Comparison of ENCODE assay signal across 8 cellular contexts in genomic region chr12:105107497-105108371, GRCh38. TPM values are rescaled to one million over a fixed set of nuclear protein-coding genes. Genes with fewer than 3 reads are reported as not detected.
DNase-seq lines count a peak whose midpoint lies in the region; ATAC-seq, FAIRE-seq and TF ChIP-seq lines count a peak whose summit lies in the region.

TSS of gene WASHC4 (plus strand) at chr12:105107731. CDS start at chr12:105107801, 70 bp downstream.

- TF ChIP-seq CTCF in AG04450 (IDR thresholded peaks at IDR 0.05; ENCODE audit: low read depth, low read length), result no peak
- no peak for TF ChIP-seq CTCF in WERI-Rb-1 (IDR thresholded peaks at IDR 0.05; ENCODE audit: low read depth, low read length)
- TF ChIP-seq CTCF in breast epithelium (IDR thresholded peaks at IDR 0.05), result peak in 1 of 3 donors; percentile 6

- CTCF ChIA-PET in AG04450 (lab: Charles Lee), result no interaction called here

- peak within 1 kb of the TSS; percentile 81 for H3K27ac ChIP-seq in AG04450 (ENCODE audit: low read depth, low read length)
- peak within 1 kb of the TSS; percentile 61 for H3K27ac ChIP-seq in WERI-Rb-1
- peak within 1 kb of the TSS; percentile 94 to 95 for H3K27ac ChIP-seq in breast epithelium
- H3K27ac ChIP-seq in small intestine (ENCODE audit: low read depth in 1 of 2, low read length in 1 of 2), result peak within 1 kb of the TSS; percentile 98 to 99

- DNase-seq in AG04450 (ENCODE audit: low read depth, low spot score) (peak; percentile 47), NCI-H2227 (lab: John Stamatoyannopoulos, UW; ENCODE audit: unreplicated experiment) (peak; percentile 97), WERI-Rb-1 (peak; percentile 94), breast epithelium (ENCODE audit: low spot score in 2 of 2) (peak; percentile 93), iPS-NIHi11 (ENCODE audit: low spot score) (peak; percentile 98), small intestine (peak; percentile 95)

- H3K4me3 ChIP-seq in AG04450 (ENCODE audit: low read depth, low read length), result peak within 1 kb of the TSS; percentile 88
- H3K4me3 ChIP-seq in WERI-Rb-1 (ENCODE audit: low read depth, low read length), result peak within 1 kb of the TSS; percentile 86
- H3K4me3 ChIP-seq in breast epithelium, result peak within 1 kb of the TSS; percentile 78 to 97 (median 96)
- H3K4me3 ChIP-seq in small intestine (ENCODE audit: low read depth in 1 of 2, low read length in 2 of 2), result peak within 1 kb of the TSS; percentile 91 to 92

- no peak for FAIRE-seq in small intestine (lab: Jason Lieb, UNC)

- peak; percentile 89 for ATAC-seq in GM18907 (IDR thresholded peaks at IDR 0.05; ENCODE audit: unreplicated experiment)
- peak; percentile 86 for ATAC-seq in HG03139 (IDR thresholded peaks at IDR 0.05; ENCODE audit: unreplicated experiment)

- H3K36me3 ChIP-seq in WERI-Rb-1 (no peaks in the 10 kb centered on the region), breast epithelium (peaks cover 4% of the 10 kb centered on the region), small intestine (ENCODE audit: control insufficient read depth in 2 of 2, insufficient read depth in 2 of 2, low read length in 2 of 2) (peaks cover 0 to 3% of the 10 kb centered on the region in 2 donors)

- TF ChIP-seq POLR2A in breast epithelium (IDR thresholded peaks at IDR 0.05), result peak; percentile 86

- H3K4me1 ChIP-seq in breast epithelium (peaks cover 0 to 9% of the 10 kb centered on the region in 2 donors), small intestine (ENCODE audit: control insufficient read depth in 2 of 2, insufficient read depth in 1 of 2, low read depth in 1 of 2, low read length in 1 of 2) (peaks cover 0 to 2% of the 10 kb centered on the region in 2 donors)

- intact Hi-C loops in breast epithelium (cut with DNase I; ENCODE audit: low total_unique reads), result no loop called here

- H3K9me3 ChIP-seq in AG04450 (ENCODE audit: control insufficient read depth, insufficient read depth, low read length) (no peaks in the 10 kb centered on the region; the same call in 1 of the 2 replicates), WERI-Rb-1 (ENCODE audit: severe bottlenecking) (no peaks in the 10 kb centered on the region), breast epithelium (no peaks in the 10 kb centered on the region), small intestine (ENCODE audit: control insufficient read depth, low read depth) (no peaks in the 10 kb centered on the region)

- WGBS in small intestine, 3 donors, result 0 to 1% (median 0%) methylated on average over 56 to 85 of the region's 85 CpGs

- POLR2A ChIA-PET in AG04450 (lab: Yijun Ruan, JAX), result interaction anchor here (0.9 to 3.0 kb wide), 3 partner anchors 16 to 40 kb away, joined by 3 to 28 read pairs (median 3); partner anchors contain the start of gene ALDH1L2

- H3K27me3 ChIP-seq in AG04450 (ENCODE audit: control insufficient read depth, insufficient read depth, low read length) (no peaks in the 10 kb centered on the region), WERI-Rb-1 (ENCODE audit: insufficient read depth, low read depth, severe bottlenecking) (peaks cover 18% of the 10 kb centered on the region), breast epithelium (no peaks in the 10 kb centered on the region), small intestine (ENCODE audit: control insufficient read depth in 2 of 2, insufficient read depth in 2 of 2, low read length in 2 of 2) (no peaks in the 10 kb centered on the region)

RNA-seq across cellular contexts. Expression of gene WASHC4, which starts in this region (rescaled TPM):
- polyA plus RNA-seq in AG04450 (2011; rRNA removed) (33.8 and 59.4 TPM in 2 replicates), small intestine (10 to 100 TPM; 11.7 to 13.8 (median 13.6) TPM)
- polyA minus RNA-seq in AG04450 (2011; rRNA and poly(A)+ RNA removed), result 35.2 and 75.5 TPM in 2 replicates
- 10 to 100 TPM; 65.6 to 90.3 (median 88.2) TPM for total RNA-seq in breast epithelium

Comparison
In these comparisons a context has a peak if more than half of its experiments do, and no peak if none do; other contexts are left out.
1. Peak in every context shown above with its lines: DNase-seq, ATAC-seq, H3K4me3 ChIP-seq and H3K27ac ChIP-seq.
2. DNase-seq: peak in every context shown above with its lines; median percentile 98 in iPS-NIHi11; 97 in NCI-H2227; 95 in small intestine; 94 in WERI-Rb-1; 93 in breast epithelium; 47 in AG04450.